ENCODE assay signal across 8 cellular contexts in genomic region chr4:76377922-76378321, GRCh38. TPM values are rescaled to one million over a fixed set of nuclear protein-coding genes. Genes with fewer than 3 reads are reported as not detected.
A peak's percentile ranks its signal among the peaks of the same experiment; 100 is the strongest.
DNase-seq lines count a peak whose midpoint lies in the region; TF ChIP-seq lines count a peak whose summit lies in the region.

No MANE protein-coding gene starts in this region.

- no peak overlapping the region for H2AFZ ChIP-seq in PC-9

- H3K27me3 ChIP-seq in cardiac muscle cell (no peaks in the 10 kb centered on the region), right atrium auricular region (no peaks in the 10 kb centered on the region), PC-9 (ENCODE audit: insufficient read depth, low read depth) (no peaks in the 10 kb centered on the region)

- in situ Hi-C loops in astrocyte of the cerebellum (cut with HindIII; ENCODE audit: low sequenced_read_pairs): no loop called here

- BruUV-seq in PC-9 (replicated peaks; lab: Mats Ljungman, UMichigan): no TSS peak

- no peaks in the 10 kb centered on the region for H4K20me1 ChIP-seq in PC-9 (ENCODE audit: insufficient read depth)

- H3K79me2 ChIP-seq in PC-9 (ENCODE audit: low read depth): no peaks in the 10 kb centered on the region

- CTCF ChIA-PET in PC-9 (lab: Charles Lee): interaction anchor here (0.5 to 3.4 kb wide), 7 partner anchors 72 to 460 kb away, joined by 3 to 23 read pairs (median 3); partner anchors contain the start of gene STBD1

- DNase-seq in cardiac muscle cell (ENCODE audit: low read depth in 1 of 2, low spot score in 1 of 2): peak; percentile 74 to 76
- DNase-seq in right atrium auricular region (ENCODE audit: low spot score): no peak
- DNase-seq in PC-9: peak; percentile 43 to 44
- peak; percentile 2 for DNase-seq in astrocyte of the cerebellum (ENCODE audit: low read depth)
- peak; percentile 27 for DNase-seq in mucosa of gallbladder (ENCODE audit: low spot score)
- DNase-seq in superior temporal gyrus (ENCODE audit: extremely low spot score): no peak
- DNase-seq in DMS114 treated with DMSO at 0.1 percent for 48 hours (lab: John Stamatoyannopoulos, UW; ENCODE audit: unreplicated experiment): no peak
- DNase-seq in globus pallidus (ENCODE audit: low spot score): no peak

- intact Hi-C loops in PC-9 (cut with micrococcal nuclease; ENCODE audit: unreplicated experiment): loop anchor here (1.0 to 2.0 kb wide), 3 partner anchors 71 to 198 kb away; partner anchors contain the start of genes FAM47E and STBD1

- H3K4me2 ChIP-seq in PC-9: peak overlapping the region; percentile 39

- H3K36me3 ChIP-seq in cardiac muscle cell (no peaks in the 10 kb centered on the region), right atrium auricular region (no peaks in the 10 kb centered on the region), PC-9 (ENCODE audit: low read depth) (no peaks in the 10 kb centered on the region)

- TF ChIP-seq CTCF in cardiac muscle cell (IDR thresholded peaks at IDR 0.05; ENCODE audit: low read depth, low read length) (peak; percentile 72), right atrium auricular region (IDR thresholded peaks at IDR 0.05) (peak in 1 of 2 donors; percentile 56), PC-9 (conservative IDR thresholded peaks at IDR 0.05) (peak; percentile 78), astrocyte of the cerebellum (IDR thresholded peaks at IDR 0.05; ENCODE audit: low read depth, low read length, missing control alignments) (peak; percentile 53)

- H3K9me2 ChIP-seq in PC-9 (ENCODE audit: insufficient read depth): no peaks in the 10 kb centered on the region

- H3K4me1 ChIP-seq in cardiac muscle cell (ENCODE audit: low read depth): peaks cover 11% of the 10 kb centered on the region
- H3K4me1 ChIP-seq in right atrium auricular region: no peaks in the 10 kb centered on the region
- H3K4me1 ChIP-seq in PC-9 (replicated peaks; ENCODE audit: insufficient read depth): peaks cover 11% of the 10 kb centered on the region

- H3F3A ChIP-seq in PC-9 (ENCODE audit: insufficient read depth, low read depth): no peaks in the 10 kb centered on the region

- POLR2A ChIA-PET in PC-9 (lab: Charles Lee; ENCODE audit: unreplicated experiment): interaction anchor here (0.6 to 0.7 kb wide), 2 partner anchors 166 to 363 kb away, joined by 3 to 9 read pairs; no protein-coding TSS in a partner anchor

- H3K27ac ChIP-seq in cardiac muscle cell (peak overlapping the region; percentile 67), right atrium auricular region (no peak overlapping the region), PC-9 (no peak overlapping the region)

- H3K4me3 ChIP-seq in cardiac muscle cell (no peak overlapping the region), right atrium auricular region (no peak overlapping the region), PC-9 (no peak overlapping the region), astrocyte of the cerebellum (ENCODE audit: low read depth, low read length) (no peak overlapping the region)

- H3K9me3 ChIP-seq in cardiac muscle cell (ENCODE audit: low read depth): no peaks in the 10 kb centered on the region
- no peaks in the 10 kb centered on the region for H3K9me3 ChIP-seq in right atrium auricular region
- H3K9me3 ChIP-seq in PC-9 (ENCODE audit: insufficient read depth, low read depth): no peaks in the 10 kb centered on the region

RNA-seq across cellular contexts. Expression of gene CCDC158, which starts 43.0 kb away (rescaled TPM):
- not detected in 2 replicates for total RNA-seq in cardiac muscle cell
- polyA plus RNA-seq in cardiac muscle cell: 0.06 TPM in 1 of 2 replicates, not detected in the other
- total RNA-seq in right atrium auricular region: under 1 TPM; 0.19 to 0.79 TPM
- total RNA-seq in PC-9 (2021): not detected in 2 replicates
- total RNA-seq in mucosa of gallbladder: 0.55 TPM

RNA-seq across cellular contexts. Expression of gene SHROOM3, which starts 57.1 kb away (rescaled TPM):
- total RNA-seq in cardiac muscle cell (43.4 and 47.7 TPM in 2 replicates), right atrium auricular region (10 to 100 TPM; 30.6 to 30.9 TPM), PC-9 (2021) (44.3 and 50.7 TPM in 2 replicates), mucosa of gallbladder (320 TPM)
- polyA plus RNA-seq in cardiac muscle cell: 13.7 and 21.6 TPM in 2 replicates

Comparison
In these comparisons a context has a peak if more than half of its experiments do, and no peak if none do; other contexts are left out.
1. DNase-seq: peak in cardiac muscle cell (2 of 2), PC-9 (2 of 2), astrocyte of the cerebellum (single experiment) and mucosa of gallbladder (single experiment); none in right atrium auricular region (single experiment), superior temporal gyrus (single experiment), DMS114 treated with DMSO at 0.1 percent for 48 hours (single experiment) and globus pallidus (single experiment).